ENCODE assay signal across 11 cellular contexts in the genomic region with DNA sequence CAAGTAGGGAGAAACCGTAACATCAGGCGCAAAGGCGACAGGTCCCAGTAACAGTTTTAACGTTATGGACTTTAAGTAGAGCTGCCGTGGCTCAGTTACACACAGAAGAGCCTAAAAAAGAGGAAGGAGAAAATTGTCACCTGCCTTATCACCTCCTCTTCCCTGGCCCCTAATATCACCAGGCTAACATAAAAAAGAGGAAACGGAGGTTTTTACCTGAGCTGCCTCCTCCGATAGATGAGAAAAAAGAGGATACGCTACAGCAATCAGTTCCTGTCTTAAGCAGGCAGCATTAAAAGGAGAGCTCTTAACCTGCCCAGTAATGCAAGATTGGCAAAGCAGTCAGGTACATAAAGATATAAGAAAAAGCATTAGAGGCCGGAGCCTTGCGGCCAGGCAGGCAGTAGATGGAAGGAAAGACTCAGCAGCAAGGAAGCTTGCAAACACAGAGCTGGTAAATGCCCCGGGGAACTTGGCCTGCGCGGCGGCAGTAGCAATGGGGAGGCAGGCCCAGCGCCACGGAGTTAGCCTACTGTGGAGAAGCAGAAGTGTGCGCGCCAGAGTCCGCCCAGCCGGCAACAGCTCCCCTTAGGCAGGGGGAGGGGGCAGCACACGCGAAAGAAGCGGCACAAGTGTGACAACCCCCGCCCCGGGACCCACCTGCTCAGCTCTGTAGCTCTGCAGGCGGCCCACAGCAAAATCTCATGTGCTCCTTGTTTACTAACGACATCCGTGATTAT.
A peak's percentile ranks its signal among the peaks of the same experiment; 100 is the strongest.
DNase-seq lines count a peak whose midpoint lies in the region; ATAC-seq and TF ChIP-seq lines count a peak whose summit lies in the region.
"Had no signal": no experiment of that assay in that cellular context is flagged by ENCODE, and none has a peak within 500 bp of the region (broad histone marks: within the 10 kb centered on the region; RNA-seq: fewer than 3 reads in every experiment).

No MANE protein-coding gene starts in this region.

- H3K4me3 Mint-ChIP-seq in endodermal cell (peak overlapping the region; percentile 41), naive B cell (peak overlapping the region; percentile 39 to 83 (median 70))

- H3K27ac Mint-ChIP-seq in endodermal cell (peak overlapping the region; percentile 6), naive B cell (peak overlapping the region in 4 of 6 donors; percentile 26 to 61 (median 48))

- H3K4me1 Mint-ChIP-seq in endodermal cell (peaks cover 54% of the 10 kb centered on the region), naive B cell (peaks cover 13 to 21% (median 16%) of the 10 kb centered on the region in 3 donors)

- H3K36me3 ChIP-seq in endodermal cell (ENCODE audit: control insufficient read depth, insufficient read depth, low read length) (no peaks in the 10 kb centered on the region), PC-9 (ENCODE audit: low read depth) (no peaks in the 10 kb centered on the region), esophagus squamous epithelium (no peaks in the 10 kb centered on the region)

- no peaks in the 10 kb centered on the region for H3K9me2 ChIP-seq in PC-9 (ENCODE audit: insufficient read depth)

- H3K27me3 Mint-ChIP-seq in endodermal cell (ENCODE audit: insufficient read depth): peaks cover 18% of the 10 kb centered on the region
- peaks cover 0 to 6% (median 3%) of the 10 kb centered on the region in 3 donors for H3K27me3 Mint-ChIP-seq in naive B cell

- no peak overlapping the region for H3K4me2 ChIP-seq in PC-9

- ATAC-seq in naive B cell (ENCODE audit: low read depth in 2 of 2) (peak; percentile 71 to 81), HG02938 (IDR thresholded peaks at IDR 0.05; ENCODE audit: unreplicated experiment) (no peak)

- DNase-seq in stimulated activated CD4-positive, alpha-beta T cell treated with anti-CD3 and anti-CD28 coated beads, Interleukin-15, amount 100 ng/mL, for 24 hours: peak; percentile 5
- DNase-seq in stimulated activated CD4-positive, alpha-beta T cell treated with anti-CD3 and anti-CD28 coated beads, Interleukin-1b, Interleukin-23, amount 100 ng/mL, for 48 hours: no peak
- DNase-seq in endodermal cell (peak; percentile 72), naive B cell (peak; percentile 30), PC-9 (no peak), esophagus squamous epithelium (lab: John Stamatoyannopoulos, UW) (no peak)
- no peak for DNase-seq in activated CD8-positive, alpha-beta memory T cell treated with anti-CD3 and anti-CD28 coated beads, Interleukin-2, amount 50 U/mL, for 48 hours
- DNase-seq: dermis blood vessel endothelial cell, NCI-H2081 had no signal

- H3K27ac ChIP-seq in endodermal cell (ENCODE audit: low read depth, low read length) (no peak overlapping the region), PC-9 (no peak overlapping the region), esophagus squamous epithelium (no peak overlapping the region)
- H3K27ac ChIP-seq: HL-60 had no signal

- H3K4me3 ChIP-seq in endodermal cell (ENCODE audit: low read length) (no peak overlapping the region), PC-9 (no peak overlapping the region), esophagus squamous epithelium (no peak overlapping the region)

- H3K79me2 ChIP-seq in PC-9 (ENCODE audit: low read depth): no peaks in the 10 kb centered on the region

- H3K9me3 ChIP-seq in endodermal cell (ENCODE audit: control insufficient read depth, low read length): no peaks in the 10 kb centered on the region
- no peaks in the 10 kb centered on the region for H3K9me3 ChIP-seq in PC-9 (ENCODE audit: insufficient read depth, low read depth)
- H3K9me3 ChIP-seq in esophagus squamous epithelium: no peaks in the 10 kb centered on the region

- intact Hi-C loops in PC-9 (cut with micrococcal nuclease; ENCODE audit: unreplicated experiment) (no loop called here), esophagus squamous epithelium (cut with DNase I) (no loop called here)

- no peak overlapping the region for H2AFZ ChIP-seq in PC-9

- no peaks in the 10 kb centered on the region for H3F3A ChIP-seq in PC-9 (ENCODE audit: insufficient read depth, low read depth)

- H3K9ac ChIP-seq in endodermal cell (ENCODE audit: extremely low read depth, low read length, poor library complexity, severe bottlenecking): no peak overlapping the region

- H4K20me1 ChIP-seq in PC-9 (ENCODE audit: insufficient read depth): no peaks in the 10 kb centered on the region

- TF ChIP-seq CTCF in endodermal cell (conservative IDR thresholded peaks at IDR 0.05) (no peak), PC-9 (conservative IDR thresholded peaks at IDR 0.05) (no peak), esophagus squamous epithelium (IDR thresholded peaks at IDR 0.05) (no peak)

- H3K36me3 Mint-ChIP-seq in endodermal cell (ENCODE audit: low read depth): peaks cover 2% of the 10 kb centered on the region
- H3K36me3 Mint-ChIP-seq in naive B cell: no peaks in the 10 kb centered on the region

- H3K27me3 ChIP-seq in endodermal cell (ENCODE audit: control insufficient read depth, insufficient read depth, low read length, poor library complexity, severe bottlenecking) (no peaks in the 10 kb centered on the region), PC-9 (ENCODE audit: insufficient read depth, low read depth) (no peaks in the 10 kb centered on the region), esophagus squamous epithelium (no peaks in the 10 kb centered on the region)

- WGBS in endodermal cell (ENCODE audit: insufficient coverage in 1 of 2, insufficient read length in 1 of 2), 2 experiments: 88% methylated on average over 15 to 28 of the region's 28 CpGs
- 45 to 58% methylated on average over 28 of the region's 28 CpGs for WGBS in esophagus squamous epithelium, 2 donors

- POLR2A ChIA-PET in PC-9 (lab: Charles Lee; ENCODE audit: unreplicated experiment): no interaction called here

- H3K4me1 ChIP-seq in endodermal cell (ENCODE audit: control insufficient read depth, insufficient read depth, low read length) (peaks cover 3% of the 10 kb centered on the region), PC-9 (replicated peaks; ENCODE audit: insufficient read depth) (no peaks in the 10 kb centered on the region), esophagus squamous epithelium (no peaks in the 10 kb centered on the region)

- BruUV-seq in PC-9 (replicated peaks; lab: Mats Ljungman, UMichigan): no TSS peak

- CTCF ChIA-PET in PC-9 (lab: Charles Lee): no interaction called here

- TF ChIP-seq POLR2A in esophagus squamous epithelium (IDR thresholded peaks at IDR 0.05): no peak

- peaks cover 16% of the 10 kb centered on the region for H3K9me3 Mint-ChIP-seq in endodermal cell
- peaks cover 0 to 8% (median 0%) of the 10 kb centered on the region in 7 donors for H3K9me3 Mint-ChIP-seq in naive B cell

Comparison
In these comparisons a context has a peak if more than half of its experiments do, and no peak if none do; other contexts are left out.
1. DNase-seq: peak in stimulated activated CD4-positive, alpha-beta T cell treated with anti-CD3 and anti-CD28 coated beads, Interleukin-15, amount 100 ng/mL, for 24 hours (single experiment), endodermal cell (single experiment) and naive B cell (single experiment); none in stimulated activated CD4-positive, alpha-beta T cell treated with anti-CD3 and anti-CD28 coated beads, Interleukin-1b, Interleukin-23, amount 100 ng/mL, for 48 hours (single experiment), PC-9 (0 of 2), esophagus squamous epithelium (single experiment) and activated CD8-positive, alpha-beta memory T cell treated with anti-CD3 and anti-CD28 coated beads, Interleukin-2, amount 50 U/mL, for 48 hours (single experiment).